ENCODE assay signal across 2 cellular contexts in the genomic region with DNA sequence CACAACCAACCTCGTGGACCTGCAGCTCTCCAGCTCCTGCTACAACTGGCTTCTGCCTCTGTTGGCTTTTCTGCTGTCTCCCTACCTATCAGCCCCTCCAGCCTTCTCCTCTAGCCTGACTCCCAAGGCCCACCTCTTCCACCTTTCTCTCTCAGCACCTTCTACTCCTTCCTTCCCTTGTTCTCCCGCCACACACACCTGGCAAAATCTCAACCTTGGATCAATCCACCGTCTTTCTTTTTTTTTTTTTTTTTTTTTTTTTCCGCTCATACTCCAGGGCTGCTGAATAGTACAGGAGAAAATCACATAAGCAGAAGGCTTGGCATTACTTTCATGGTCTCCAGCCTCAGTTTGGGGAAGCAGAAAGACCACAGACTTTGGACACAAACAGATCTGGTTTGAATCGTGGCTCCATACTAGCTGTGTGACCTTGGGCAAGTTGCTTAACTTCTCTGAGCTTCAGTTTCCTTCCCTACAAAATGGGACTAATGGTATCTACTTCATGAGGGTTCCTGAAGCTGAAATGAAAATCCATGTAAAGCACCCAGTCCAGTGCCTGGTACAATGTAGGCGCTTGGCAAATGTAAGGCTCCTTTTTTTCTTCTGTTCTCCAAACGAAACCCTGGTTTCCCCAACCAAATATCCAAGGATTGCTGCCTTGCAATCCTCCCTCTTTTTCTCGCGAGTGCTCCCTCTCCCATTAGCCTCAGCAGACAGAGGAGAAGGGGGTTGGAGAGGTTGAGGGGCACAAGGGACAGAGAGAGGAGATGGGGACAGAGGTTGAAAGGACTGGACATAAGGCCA.
TF ChIP-seq lines count a peak whose summit lies in the region.

No MANE protein-coding gene starts in this region.

TF ChIP-seq in SK-N-SH, 30 proteins besides CTCF, POLR2A, EP300 and RAD21 (continued from another document):
- TF ChIP-seq TEAD4 (IDR thresholded peaks at IDR 0.05; ENCODE audit: borderline replicate concordance, insufficient read depth) (no peak), SMC3 (IDR thresholded peaks at IDR 0.05; ENCODE audit: low read depth, low read length) (no peak), MAX (IDR thresholded peaks at IDR 0.05; ENCODE audit: low read depth) (no peak), MXI1 (IDR thresholded peaks at IDR 0.05; ENCODE audit: low read depth, low read length) (no peak), ELF1 (IDR thresholded peaks at IDR 0.05) (no peak), RXRA (IDR thresholded peaks at IDR 0.05; ENCODE audit: borderline replicate concordance, low read depth) (no peak), NFIC (IDR thresholded peaks at IDR 0.05; ENCODE audit: borderline replicate concordance) (no peak), FOSL2 (IDR thresholded peaks at IDR 0.05; ENCODE audit: borderline replicate concordance, low read depth) (no peak), PBX3 (IDR thresholded peaks at IDR 0.05) (no peak), JUND (IDR thresholded peaks at IDR 0.05) (no peak)
- TF ChIP-seq, protein P1, sequence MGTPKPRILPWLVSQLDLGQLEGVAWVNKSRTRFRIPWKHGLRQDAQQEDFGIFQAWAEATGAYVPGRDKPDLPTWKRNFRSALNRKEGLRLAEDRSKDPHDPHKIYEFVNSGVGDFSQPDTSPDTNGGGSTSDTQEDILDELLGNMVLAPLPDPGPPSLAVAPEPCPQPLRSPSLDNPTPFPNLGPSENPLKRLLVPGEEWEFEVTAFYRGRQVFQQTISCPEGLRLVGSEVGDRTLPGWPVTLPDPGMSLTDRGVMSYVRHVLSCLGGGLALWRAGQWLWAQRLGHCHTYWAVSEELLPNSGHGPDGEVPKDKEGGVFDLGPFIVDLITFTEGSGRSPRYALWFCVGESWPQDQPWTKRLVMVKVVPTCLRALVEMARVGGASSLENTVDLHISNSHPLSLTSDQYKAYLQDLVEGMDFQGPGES (IDR thresholded peaks at IDR 0.05; ENCODE audit: low read depth, low read length) = no peak
- TF ChIP-seq, protein P2, sequence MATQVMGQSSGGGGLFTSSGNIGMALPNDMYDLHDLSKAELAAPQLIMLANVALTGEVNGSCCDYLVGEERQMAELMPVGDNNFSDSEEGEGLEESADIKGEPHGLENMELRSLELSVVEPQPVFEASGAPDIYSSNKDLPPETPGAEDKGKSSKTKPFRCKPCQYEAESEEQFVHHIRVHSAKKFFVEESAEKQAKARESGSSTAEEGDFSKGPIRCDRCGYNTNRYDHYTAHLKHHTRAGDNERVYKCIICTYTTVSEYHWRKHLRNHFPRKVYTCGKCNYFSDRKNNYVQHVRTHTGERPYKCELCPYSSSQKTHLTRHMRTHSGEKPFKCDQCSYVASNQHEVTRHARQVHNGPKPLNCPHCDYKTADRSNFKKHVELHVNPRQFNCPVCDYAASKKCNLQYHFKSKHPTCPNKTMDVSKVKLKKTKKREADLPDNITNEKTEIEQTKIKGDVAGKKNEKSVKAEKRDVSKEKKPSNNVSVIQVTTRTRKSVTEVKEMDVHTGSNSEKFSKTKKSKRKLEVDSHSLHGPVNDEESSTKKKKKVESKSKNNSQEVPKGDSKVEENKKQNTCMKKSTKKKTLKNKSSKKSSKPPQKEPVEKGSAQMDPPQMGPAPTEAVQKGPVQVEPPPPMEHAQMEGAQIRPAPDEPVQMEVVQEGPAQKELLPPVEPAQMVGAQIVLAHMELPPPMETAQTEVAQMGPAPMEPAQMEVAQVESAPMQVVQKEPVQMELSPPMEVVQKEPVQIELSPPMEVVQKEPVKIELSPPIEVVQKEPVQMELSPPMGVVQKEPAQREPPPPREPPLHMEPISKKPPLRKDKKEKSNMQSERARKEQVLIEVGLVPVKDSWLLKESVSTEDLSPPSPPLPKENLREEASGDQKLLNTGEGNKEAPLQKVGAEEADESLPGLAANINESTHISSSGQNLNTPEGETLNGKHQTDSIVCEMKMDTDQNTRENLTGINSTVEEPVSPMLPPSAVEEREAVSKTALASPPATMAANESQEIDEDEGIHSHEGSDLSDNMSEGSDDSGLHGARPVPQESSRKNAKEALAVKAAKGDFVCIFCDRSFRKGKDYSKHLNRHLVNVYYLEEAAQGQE (IDR thresholded peaks at IDR 0.05; ENCODE audit: low read depth, low read length) = no peak
TF ChIP-seq in SK-N-SH: peak in this region for 0.

TF ChIP-seq in SK-N-SH treated with all-trans-retinoic acid at 6 μM for 48 hours, 23 proteins besides CTCF, POLR2A, EP300 and RAD21 (continued from another document):
- TF ChIP-seq, protein P3, sequence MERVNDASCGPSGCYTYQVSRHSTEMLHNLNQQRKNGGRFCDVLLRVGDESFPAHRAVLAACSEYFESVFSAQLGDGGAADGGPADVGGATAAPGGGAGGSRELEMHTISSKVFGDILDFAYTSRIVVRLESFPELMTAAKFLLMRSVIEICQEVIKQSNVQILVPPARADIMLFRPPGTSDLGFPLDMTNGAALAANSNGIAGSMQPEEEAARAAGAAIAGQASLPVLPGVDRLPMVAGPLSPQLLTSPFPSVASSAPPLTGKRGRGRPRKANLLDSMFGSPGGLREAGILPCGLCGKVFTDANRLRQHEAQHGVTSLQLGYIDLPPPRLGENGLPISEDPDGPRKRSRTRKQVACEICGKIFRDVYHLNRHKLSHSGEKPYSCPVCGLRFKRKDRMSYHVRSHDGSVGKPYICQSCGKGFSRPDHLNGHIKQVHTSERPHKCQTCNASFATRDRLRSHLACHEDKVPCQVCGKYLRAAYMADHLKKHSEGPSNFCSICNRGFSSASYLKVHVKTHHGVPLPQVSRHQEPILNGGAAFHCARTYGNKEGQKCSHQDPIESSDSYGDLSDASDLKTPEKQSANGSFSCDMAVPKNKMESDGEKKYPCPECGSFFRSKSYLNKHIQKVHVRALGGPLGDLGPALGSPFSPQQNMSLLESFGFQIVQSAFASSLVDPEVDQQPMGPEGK (CRISPR knock-in tag; IDR thresholded peaks at IDR 0.05; ENCODE audit: borderline replicate concordance) = no peak
- TF ChIP-seq TCF4 (CRISPR knock-in tag; IDR thresholded peaks at IDR 0.05; ENCODE audit: borderline replicate concordance) = no peak
- no peak for TF ChIP-seq PPARA (CRISPR knock-in tag; IDR thresholded peaks at IDR 0.05; ENCODE audit: borderline replicate concordance)
- TF ChIP-seq, protein P4, sequence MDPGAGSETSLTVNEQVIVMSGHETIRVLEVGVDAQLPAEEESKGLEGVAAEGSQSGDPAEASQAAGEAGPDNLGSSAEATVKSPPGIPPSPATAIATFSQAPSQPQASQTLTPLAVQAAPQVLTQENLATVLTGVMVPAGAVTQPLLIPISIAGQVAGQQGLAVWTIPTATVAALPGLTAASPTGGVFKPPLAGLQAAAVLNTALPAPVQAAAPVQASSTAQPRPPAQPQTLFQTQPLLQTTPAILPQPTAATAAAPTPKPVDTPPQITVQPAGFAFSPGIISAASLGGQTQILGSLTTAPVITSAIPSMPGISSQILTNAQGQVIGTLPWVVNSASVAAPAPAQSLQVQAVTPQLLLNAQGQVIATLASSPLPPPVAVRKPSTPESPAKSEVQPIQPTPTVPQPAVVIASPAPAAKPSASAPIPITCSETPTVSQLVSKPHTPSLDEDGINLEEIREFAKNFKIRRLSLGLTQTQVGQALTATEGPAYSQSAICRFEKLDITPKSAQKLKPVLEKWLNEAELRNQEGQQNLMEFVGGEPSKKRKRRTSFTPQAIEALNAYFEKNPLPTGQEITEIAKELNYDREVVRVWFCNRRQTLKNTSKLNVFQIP (CRISPR knock-in tag; IDR thresholded peaks at IDR 0.05; ENCODE audit: borderline replicate concordance, low read depth) = no peak
- no peak for TF ChIP-seq SNAI2 (CRISPR knock-in tag; IDR thresholded peaks at IDR 0.05)
- TF ChIP-seq TSHZ2 (CRISPR knock-in tag; IDR thresholded peaks at IDR 0.05) = no peak
- no peak for TF ChIP-seq ZNF8 (CRISPR knock-in tag; IDR thresholded peaks at IDR 0.05)
- no peak for TF ChIP-seq OSR1 (CRISPR knock-in tag; IDR thresholded peaks at IDR 0.05)
- no peak for TF ChIP-seq ZC3H10 (CRISPR knock-in tag; IDR thresholded peaks at IDR 0.05)
- no peak for TF ChIP-seq ZFP3 (CRISPR knock-in tag; IDR thresholded peaks at IDR 0.05)
- no peak for TF ChIP-seq ARNTL (CRISPR knock-in tag; IDR thresholded peaks at IDR 0.05; ENCODE audit: borderline replicate concordance, low read depth)
- no peak for TF ChIP-seq ISL1 (CRISPR knock-in tag; IDR thresholded peaks at IDR 0.05)
- TF ChIP-seq RARB (CRISPR knock-in tag; IDR thresholded peaks at IDR 0.05) = no peak
- no peak for TF ChIP-seq ZNF565 (CRISPR knock-in tag; conservative IDR thresholded peaks at IDR 0.05; ENCODE audit: low read depth)
- no peak for TF ChIP-seq ZFP30 (CRISPR knock-in tag; IDR thresholded peaks at IDR 0.05)
- no peak for TF ChIP-seq ZNF70 (CRISPR knock-in tag; IDR thresholded peaks at IDR 0.05)
- TF ChIP-seq TOX (CRISPR knock-in tag; IDR thresholded peaks at IDR 0.05; ENCODE audit: borderline replicate concordance) = no peak
- TF ChIP-seq GLIS3 (CRISPR knock-in tag; IDR thresholded peaks at IDR 0.05) = no peak
- TF ChIP-seq ESRRG (CRISPR knock-in tag; IDR thresholded peaks at IDR 0.05) = no peak
